8 cellular contexts compared by ENCODE assay signal in genomic region chr10:79608505-79609375, GRCh38. TPM values are rescaled to one million over a fixed set of nuclear protein-coding genes. Genes with fewer than 3 reads are reported as not detected.
DNase-seq lines count a peak whose midpoint lies in the region; ATAC-seq and TF ChIP-seq lines count a peak whose summit lies in the region.

No MANE protein-coding gene starts in this region.

- DNase-seq in DMS53 (lab: John Stamatoyannopoulos, UW) (peak; percentile 63), DMS53 treated with DMSO at 0.1 percent for 48 hours (lab: John Stamatoyannopoulos, UW; ENCODE audit: unreplicated experiment) (no peak), HK-2 (ENCODE audit: unreplicated experiment) (peak; percentile 18), fibroblast of peridontal ligament (ENCODE audit: extremely low read depth) (peak; percentile 14), sigmoid colon (peak; percentile 46), NCI-H128 (lab: John Stamatoyannopoulos, UW; ENCODE audit: unreplicated experiment) (no peak)

- WGBS in sigmoid colon, 2 donors, result 58 to 67% methylated on average over 20 of the region's 20 CpGs

- H3K4me1 ChIP-seq in sigmoid colon, result no peaks in the 10 kb centered on the region

- ATAC-seq in GM21825 (IDR thresholded peaks at IDR 0.05; ENCODE audit: unreplicated experiment), result no peak

- no peak for TF ChIP-seq POLR2A in sigmoid colon (IDR thresholded peaks at IDR 0.05)

- no peaks in the 10 kb centered on the region for H3K9me3 ChIP-seq in sigmoid colon

- TF ChIP-seq CTCF in WI38 (IDR thresholded peaks at IDR 0.05; ENCODE audit: low read depth, low read length), result peak; percentile 54
- TF ChIP-seq CTCF in sigmoid colon (IDR thresholded peaks at IDR 0.05), result peak in 2 of 4 experiments; percentile 40 to 41

- no peaks in the 10 kb centered on the region for H3K27me3 ChIP-seq in sigmoid colon

- H3K4me3 ChIP-seq in WI38 (ENCODE audit: low read depth, low read length), result no peak overlapping the region
- no peak overlapping the region for H3K4me3 ChIP-seq in sigmoid colon

- H3K36me3 ChIP-seq in sigmoid colon, result no peaks in the 10 kb centered on the region

- TF ChIP-seq EP300 in sigmoid colon (IDR thresholded peaks at IDR 0.05), result no peak

- intact Hi-C loops in sigmoid colon (cut with DNase I), result loop anchor here (10.0 kb wide), 1 partner anchor 234 kb away; no protein-coding TSS in a partner anchor

- no peak overlapping the region for H3K27ac ChIP-seq in sigmoid colon

RNA-seq across cellular contexts. Expression of gene SFTPA1, which starts 2.0 kb away (rescaled TPM):
- total RNA-seq in sigmoid colon, result not detected
- polyA plus RNA-seq in sigmoid colon, result 1 to 10 TPM in 1 of 3 donors, under 1 TPM in 1, not detected in 1; 0.39 to 2.4 TPM

RNA-seq across cellular contexts. Expression of gene SFTPA2, which starts 48.5 kb away (rescaled TPM):
- not detected for total RNA-seq in sigmoid colon
- 1 to 10 TPM; 1.4 to 6.0 (median 5.3) TPM for polyA plus RNA-seq in sigmoid colon

Comparison
In these comparisons a context has a peak if more than half of its experiments do, and no peak if none do; other contexts are left out.
1. DNase-seq: peak in DMS53 (single experiment), HK-2 (single experiment), fibroblast of peridontal ligament (single experiment) and sigmoid colon (single experiment); none in DMS53 treated with DMSO at 0.1 percent for 48 hours (single experiment) and NCI-H128 (single experiment).